In genomic region chr12:19893514-19893913, GRCh38 we compare ENCODE assay signal across 9 cellular contexts.
A peak's percentile ranks its signal among the peaks of the same experiment; 100 is the strongest.
DNase-seq lines count a peak whose midpoint lies in the region; ATAC-seq, FAIRE-seq and TF ChIP-seq lines count a peak whose summit lies in the region.
"Had no signal": no experiment of that assay in that cellular context is flagged by ENCODE, and none has a peak within 500 bp of the region (broad histone marks: within the 10 kb centered on the region; RNA-seq: fewer than 3 reads in every experiment).

No MANE protein-coding gene starts in this region.

- H3K36me3 ChIP-seq in KMS-11 (ENCODE audit: insufficient read depth) (no peaks in the 10 kb centered on the region), GM12878 (ENCODE audit: control insufficient read depth in 2 of 2, insufficient read depth in 2 of 2, low read length in 1 of 2) (no peaks in the 10 kb centered on the region), lower lobe of right lung (no peaks in the 10 kb centered on the region)

- SMC1A ChIA-PET in GM12878 (lab: Charles Lee; ENCODE audit: uncharacterized antibody, unreplicated experiment), result interaction anchor here (0.9 to 5.4 kb wide), 19 partner anchors 10 to 320 kb away, joined by 3 to 47 read pairs (median 5); no protein-coding TSS in a partner anchor

- no peaks in the 10 kb centered on the region for H3K27me3 ChIP-seq in KMS-11 (ENCODE audit: insufficient read depth, low read depth)
- no peaks in the 10 kb centered on the region for H3K27me3 ChIP-seq in GM12878 (replicated peaks in 1 of 2; ENCODE audit: control insufficient read depth in 2 of 2, insufficient read depth in 2 of 2, low read length in 1 of 2)
- no peaks in the 10 kb centered on the region for H3K27me3 ChIP-seq in lower lobe of right lung (ENCODE audit: low read depth)

- peak; percentile 56 for DNase-seq in DMS53 (lab: John Stamatoyannopoulos, UW)
- no peak for DNase-seq in GM12878 (ENCODE audit: low read depth, low spot score)
- DNase-seq in lower lobe of right lung, result no peak
- no peak for DNase-seq in inferior parietal cortex (ENCODE audit: extremely low spot score)
- no peak for DNase-seq in head of caudate nucleus
- DNase-seq in NCI-H345 (lab: John Stamatoyannopoulos, UW), result no peak
- DNase-seq: NCI-H526 treated with DMSO at 0.1 percent for 48 hours had no signal

- BruUV-seq in GM12878 (replicated peaks; lab: Mats Ljungman, UMichigan), result no TSS peak

- H3K4me2 ChIP-seq in KMS-11, result peak overlapping the region; percentile 98
- no peak overlapping the region for H3K4me2 ChIP-seq in GM12878 (ENCODE audit: control insufficient read depth, insufficient read depth)

- peak overlapping the region; percentile 60; the same call in 1 of the 2 replicates for H2AFZ ChIP-seq in KMS-11 (ENCODE audit: low read depth)
- no peak overlapping the region for H2AFZ ChIP-seq in GM12878 (ENCODE audit: control insufficient read depth, low read depth, low read length)

- H3K9me3 ChIP-seq in GM12878 (replicated peaks; ENCODE audit: control insufficient read depth, insufficient read depth, low read length) (no peaks in the 10 kb centered on the region), lower lobe of right lung (no peaks in the 10 kb centered on the region)

- no peak for TF ChIP-seq POLR2A in GM12878 (IDR thresholded peaks at IDR 0.05; ENCODE audit: low read depth, low read length)

- H4K20me1 ChIP-seq in KMS-11 (ENCODE audit: insufficient read depth) (no peaks in the 10 kb centered on the region), GM12878 (ENCODE audit: control insufficient read depth, insufficient read depth) (no peaks in the 10 kb centered on the region)

- H3K4me3 ChIP-seq in KMS-11 (IDR thresholded peaks at IDR 0.05; ENCODE audit: insufficient read depth, low read depth, low read length) (no peak overlapping the region), GM12878 (no peak overlapping the region), lower lobe of right lung (no peak overlapping the region)

- H3K9ac ChIP-seq in KMS-11, result 0 out of 2 replicates have a peak overlapping the region, but pooled peaks have one; percentile 53
- no peak overlapping the region for H3K9ac ChIP-seq in GM12878 (ENCODE audit: control insufficient read depth, insufficient read depth, low read length)

- H3K27ac ChIP-seq in KMS-11, result peak overlapping the region; percentile 89
- H3K27ac ChIP-seq in GM12878 (ENCODE audit: control insufficient read depth, insufficient read depth), result no peak overlapping the region
- H3K27ac ChIP-seq in lower lobe of right lung, result no peak overlapping the region

- 95% methylated on average over 1 of the region's 1 CpG for WGBS in GM12878 (ENCODE audit: insufficient coverage, insufficient replicate concordance, low lambda C conversion rate, missing lambda C conversion rate)

- TF ChIP-seq EP300 in GM12878 (IDR thresholded peaks at IDR 0.05; ENCODE audit: borderline replicate concordance in 1 of 2, control insufficient read depth in 1 of 2, low read depth in 2 of 2, low read length in 2 of 2), result no peak

- no peak for FAIRE-seq in GM12878 (lab: Jason Lieb, UNC)

- POLR2A ChIA-PET in GM12878 (lab: Charles Lee), result interaction anchor here (0.7 kb wide), 1 partner anchor 135 kb away, joined by 3 read pairs; no protein-coding TSS in a partner anchor

- in situ Hi-C loops in GM12878 (cut with MboI), result no loop called here

- peak; percentile 51 for TF ChIP-seq RAD21 in GM12878 (IDR thresholded peaks at IDR 0.05; ENCODE audit: insufficient read depth, low read depth, low read length)

- TF ChIP-seq CTCF in KMS-11 (conservative IDR thresholded peaks at IDR 0.05; ENCODE audit: low read depth, low read length), result no peak
- TF ChIP-seq CTCF in GM12878 (IDR thresholded peaks at IDR 0.05 in 2 of 3, conservative IDR thresholded peaks at IDR 0.05 in 1 of 3; ENCODE audit: control insufficient read depth in 2 of 3, extremely low read depth in 1 of 3, insufficient read depth in 1 of 3, low read depth in 3 of 3, low read length in 3 of 3), result peak in 1 of 3 experiments; percentile 41; a peak in 2 of 6 replicates
- peak; percentile 18 for TF ChIP-seq CTCF in lower lobe of right lung (IDR thresholded peaks at IDR 0.05)

- intact Hi-C loops in GM12878 (cut with micrococcal nuclease; ENCODE audit: unreplicated experiment) (loop anchor here (1.0 to 10.0 kb wide), 3 partner anchors 136 to 419 kb away; no protein-coding TSS in a partner anchor), lower lobe of right lung (cut with DNase I) (no loop called here), head of caudate nucleus (cut with DNase I) (no loop called here)

- RAD21 ChIA-PET in GM12878 (lab: Charles Lee; ENCODE audit: unreplicated experiment), result interaction anchor here (0.7 to 4.6 kb wide), 10 partner anchors 14 to 206 kb away, joined by 3 to 37 read pairs (median 9); no protein-coding TSS in a partner anchor

- H3K4me1 ChIP-seq in KMS-11 (ENCODE audit: low read depth, poor library complexity, severe bottlenecking), result peaks cover 35% of the 10 kb centered on the region
- no peaks in the 10 kb centered on the region for H3K4me1 ChIP-seq in GM12878 (ENCODE audit: control insufficient read depth, insufficient read depth, low read length)
- H3K4me1 ChIP-seq in lower lobe of right lung, result no peaks in the 10 kb centered on the region

- no peaks in the 10 kb centered on the region for H3K79me2 ChIP-seq in KMS-11 (ENCODE audit: insufficient read depth, low read depth)
- no peaks in the 10 kb centered on the region for H3K79me2 ChIP-seq in GM12878 (ENCODE audit: control insufficient read depth, insufficient read depth, low read length)

- CTCF ChIA-PET in GM12878 (lab: Yijun Ruan, JAX), result interaction anchor here (0.6 to 5.8 kb wide), 15 partner anchors 8 to 325 kb away, joined by 3 to 48 read pairs (median 5); no protein-coding TSS in a partner anchor

- ATAC-seq in GM12878, result peak; percentile 42
- ATAC-seq in lower lobe of right lung, result peak in 1 of 2 donors; percentile 52
- ATAC-seq in HG03025 (IDR thresholded peaks at IDR 0.05; ENCODE audit: low FRiP score, unreplicated experiment), result no peak

TF ChIP-seq in GM12878, 131 proteins besides CTCF, POLR2A, EP300 and RAD21:
- no peak for TF ChIP-seq ETV6 (conservative IDR thresholded peaks at IDR 0.05 in 1 of 2, IDR thresholded peaks at IDR 0.05 in 1 of 2; ENCODE audit: borderline replicate concordance in 1 of 2, low read depth in 1 of 2)
- peak; percentile 34; the same call in 1 of the 2 replicates for TF ChIP-seq SMC3 (IDR thresholded peaks at IDR 0.05; ENCODE audit: borderline replicate concordance, low read length)
- TF ChIP-seq GABPA (IDR thresholded peaks at IDR 0.05; ENCODE audit: low read depth), result no peak
- TF ChIP-seq FOXK2 (IDR thresholded peaks at IDR 0.05), result no peak
- no peak for TF ChIP-seq NFXL1 (IDR thresholded peaks at IDR 0.05; ENCODE audit: borderline replicate concordance)
- TF ChIP-seq, protein P1, sequence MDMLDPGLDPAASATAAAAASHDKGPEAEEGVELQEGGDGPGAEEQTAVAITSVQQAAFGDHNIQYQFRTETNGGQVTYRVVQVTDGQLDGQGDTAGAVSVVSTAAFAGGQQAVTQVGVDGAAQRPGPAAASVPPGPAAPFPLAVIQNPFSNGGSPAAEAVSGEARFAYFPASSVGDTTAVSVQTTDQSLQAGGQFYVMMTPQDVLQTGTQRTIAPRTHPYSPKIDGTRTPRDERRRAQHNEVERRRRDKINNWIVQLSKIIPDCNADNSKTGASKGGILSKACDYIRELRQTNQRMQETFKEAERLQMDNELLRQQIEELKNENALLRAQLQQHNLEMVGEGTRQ (IDR thresholded peaks at IDR 0.05; ENCODE audit: borderline replicate concordance, low read depth, low read length), result no peak
- TF ChIP-seq ZNF592 (IDR thresholded peaks at IDR 0.05), result no peak
- no peak for TF ChIP-seq RCOR1 (conservative IDR thresholded peaks at IDR 0.05; ENCODE audit: low read depth, low read length)
